In genomic region chr7:143345428-143345900, GRCh38 we compare ENCODE assay signal across 7 cellular contexts. TPM values are rescaled to one million over a fixed set of nuclear protein-coding genes. Genes with fewer than 3 reads are reported as not detected.
DNase-seq lines count a peak whose midpoint lies in the region; ATAC-seq lines count a peak whose summit lies in the region.

No MANE protein-coding gene starts in this region.

- ATAC-seq in GM19328 (IDR thresholded peaks at IDR 0.05; ENCODE audit: unreplicated experiment), result peak; percentile 53

- H3K9me3 ChIP-seq in HUES64 (ENCODE audit: insufficient read depth, low read depth, low read length) (no peaks in the 10 kb centered on the region), mucosa of stomach (ENCODE audit: control insufficient read depth, low read length) (no peaks in the 10 kb centered on the region)
- no peaks in the 10 kb centered on the region for H3K9me3 ChIP-seq in effector memory CD4-positive, alpha-beta T cell (ENCODE audit: control insufficient read depth, low read length)

- H3K27me3 ChIP-seq in HUES64 (ENCODE audit: insufficient read depth, low read length) (peaks cover 3% of the 10 kb centered on the region; the same call in 1 of the 2 replicates), mucosa of stomach (ENCODE audit: control insufficient read depth, insufficient read depth, low read length) (peaks cover 7% of the 10 kb centered on the region)
- H3K27me3 ChIP-seq in effector memory CD4-positive, alpha-beta T cell (replicated peaks; ENCODE audit: control insufficient read depth, insufficient read depth, low read length, poor library complexity, severe bottlenecking), result no peaks in the 10 kb centered on the region

- 3% methylated on average over 35 of the region's 35 CpGs for WGBS in HUES64

- H3K4me3 ChIP-seq in HUES64 (ENCODE audit: low read length), result peak overlapping the region; percentile 53
- peak overlapping the region; percentile 39 for H3K4me3 ChIP-seq in effector memory CD4-positive, alpha-beta T cell (ENCODE audit: insufficient read depth, low read depth, low read length, poor library complexity, severe bottlenecking)
- H3K4me3 ChIP-seq in mucosa of stomach (ENCODE audit: low read length), result no peak overlapping the region

- peak; percentile 49 to 60 for DNase-seq in activated CD4-positive, alpha-beta T cell treated with anti-CD3 and anti-CD28 coated beads, Interleukin-2, amount 50 U/mL, for 4 hours
- DNase-seq in effector memory CD4-positive, alpha-beta T cell, result peak; percentile 36 to 45 (median 41)
- peak; percentile 14 to 52 (median 39) for DNase-seq in stimulated activated naive CD4-positive, alpha-beta T cell (lab: John Stamatoyannopoulos, UW)
- DNase-seq in RKO (ENCODE audit: low spot score), result no peak

- no peaks in the 10 kb centered on the region for H3K36me3 ChIP-seq in HUES64 (ENCODE audit: insufficient read depth, low read length)
- no peaks in the 10 kb centered on the region for H3K36me3 ChIP-seq in effector memory CD4-positive, alpha-beta T cell (ENCODE audit: control insufficient read depth, insufficient read depth, low read length)
- H3K36me3 ChIP-seq in mucosa of stomach (ENCODE audit: control insufficient read depth, insufficient read depth, low read length), result no peaks in the 10 kb centered on the region

- H3K4me1 ChIP-seq in HUES64 (ENCODE audit: insufficient read depth, low read length) (no peaks in the 10 kb centered on the region; the same call in 1 of the 2 replicates), mucosa of stomach (ENCODE audit: control insufficient read depth, insufficient read depth, low read length) (no peaks in the 10 kb centered on the region)
- H3K4me1 ChIP-seq in effector memory CD4-positive, alpha-beta T cell (ENCODE audit: control insufficient read depth, insufficient read depth, low read length, poor library complexity, severe bottlenecking), result peaks cover 9% of the 10 kb centered on the region

- 0 out of 2 replicates have a peak overlapping the region, but pooled peaks have one; percentile 20 for H3K9ac ChIP-seq in HUES64 (ENCODE audit: low read depth, low read length)
- H3K9ac ChIP-seq in mucosa of stomach (ENCODE audit: low read length), result peak overlapping the region; percentile 63

- H3K27ac ChIP-seq in HUES64 (ENCODE audit: low read depth, low read length), result no peak overlapping the region
- H3K27ac ChIP-seq in effector memory CD4-positive, alpha-beta T cell (ENCODE audit: insufficient read depth, low read length, poor library complexity, severe bottlenecking), result no peak overlapping the region

RNA-seq across cellular contexts. Expression of gene FAM131B, which starts 17.0 kb away (rescaled TPM):
- 14.9 TPM for polyA plus RNA-seq in HUES64 (2013, experiment 1 of 2)
- 16.0 TPM for polyA plus RNA-seq in HUES64 (2013, experiment 2 of 2)

RNA-seq across cellular contexts. Expression of gene CLCN1, which starts 29.6 kb away (rescaled TPM):
- polyA plus RNA-seq in HUES64 (2013, experiment 1 of 2), result 0.20 TPM
- 0.13 TPM for polyA plus RNA-seq in HUES64 (2013, experiment 2 of 2)

RNA-seq across cellular contexts. Expression of gene ZYX, which starts 35.7 kb away (rescaled TPM):
- 154 TPM for polyA plus RNA-seq in HUES64 (2013, experiment 1 of 2)
- polyA plus RNA-seq in HUES64 (2013, experiment 2 of 2), result 147 TPM

RNA-seq across cellular contexts. Expression of gene CASP2, which starts 57.3 kb away (rescaled TPM):
- polyA plus RNA-seq in HUES64 (2013, experiment 1 of 2), result 18.9 TPM
- 18.4 TPM for polyA plus RNA-seq in HUES64 (2013, experiment 2 of 2)
